Comparison of ENCODE assay signal across 11 cellular contexts in genomic region chr2:160428425-160428763, GRCh38.
A peak's percentile ranks its signal among the peaks of the same experiment; 100 is the strongest.
DNase-seq lines count a peak whose midpoint lies in the region; ATAC-seq, FAIRE-seq and TF ChIP-seq lines count a peak whose summit lies in the region.
"Had no signal": no experiment of that assay in that cellular context is flagged by ENCODE, and none has a peak within 500 bp of the region (broad histone marks: within the 10 kb centered on the region; RNA-seq: fewer than 3 reads in every experiment).

No MANE protein-coding gene starts in this region.

- peak overlapping the region; percentile 53 for H3K27ac ChIP-seq in CD4-positive, alpha-beta T cell (ENCODE audit: low read depth, low read length)
- H3K27ac ChIP-seq in colonic mucosa (peak overlapping the region; percentile 48), rectal smooth muscle tissue (ENCODE audit: low read depth, low read length) (peak overlapping the region; percentile 62)

- H3K4me1 ChIP-seq in colonic mucosa (no peaks in the 10 kb centered on the region), rectal smooth muscle tissue (ENCODE audit: control insufficient read depth, insufficient read depth, low read length) (peaks cover 15% of the 10 kb centered on the region)

- no peak for DNase-seq in CD4-positive, alpha-beta T cell
- DNase-seq in NB4 (ENCODE audit: low read depth): no peak
- no peak for DNase-seq in colonic mucosa
- no peak for DNase-seq in RCC 7860 (ENCODE audit: low spot score)
- DNase-seq in cortex of kidney (lab: John Stamatoyannopoulos, UW): no peak
- DNase-seq: stimulated activated CD4-positive, alpha-beta T cell treated with anti-CD3 and anti-CD28 coated beads, Interleukin-12 subunit alpha, Interleukin-12 subunit beta, amount 100 ng/mL, for 4 hours; trophoblast cell had no signal

- POLR2A ChIA-PET in CD4-positive, alpha-beta T cell (lab: Charles Lee): interaction anchor here (0.7 to 4.6 kb wide), 15 partner anchors 11 to 104 kb away, joined by 3 to 65 read pairs (median 5); partner anchors contain the start of gene RBMS1

- peak overlapping the region; percentile 80 for H3K4me3 Mint-ChIP-seq in CD4-positive, alpha-beta T cell

- no peak for FAIRE-seq in RCC 7860 (lab: Jason Lieb, UNC)

- peaks cover 74% of the 10 kb centered on the region for H3K4me1 Mint-ChIP-seq in CD4-positive, alpha-beta T cell (ENCODE audit: low read depth)

- no peaks in the 10 kb centered on the region for H3K27me3 ChIP-seq in CD4-positive, alpha-beta T cell (ENCODE audit: control insufficient read depth, insufficient read depth, low read length)
- H3K27me3 ChIP-seq in colonic mucosa (peaks cover 6% of the 10 kb centered on the region), rectal smooth muscle tissue (ENCODE audit: control insufficient read depth, insufficient read depth, low read length) (no peaks in the 10 kb centered on the region)

- H3K4me3 ChIP-seq in NB4 (ENCODE audit: low read depth, low read length) (peak overlapping the region; percentile 40), colonic mucosa (no peak overlapping the region), rectal smooth muscle tissue (ENCODE audit: low read length) (no peak overlapping the region)
- H3K4me3 ChIP-seq: K562 had no signal

- H3K27me3 Mint-ChIP-seq in CD4-positive, alpha-beta T cell: no peaks in the 10 kb centered on the region

- intact Hi-C loops in CD4-positive, alpha-beta T cell (cut with DNase I, micrococcal nuclease): loop anchor here in 1 of 2 experiments (1.0 to 10.0 kb wide), 5 partner anchors 10 to 64 kb away; partner anchors contain the start of gene RBMS1
- intact Hi-C loops in colonic mucosa (cut with DNase I): no loop called here

- peaks cover 4% of the 10 kb centered on the region for H3K9me3 ChIP-seq in CD4-positive, alpha-beta T cell (ENCODE audit: control insufficient read depth, low read length)
- H3K9me3 ChIP-seq in colonic mucosa: no peaks in the 10 kb centered on the region

- no peak for ATAC-seq in CD4-positive, alpha-beta T cell (ENCODE audit: poor library complexity)
- no peak for ATAC-seq in GM18907 (IDR thresholded peaks at IDR 0.05; ENCODE audit: unreplicated experiment)
- no peak for ATAC-seq in GM18505 (IDR thresholded peaks at IDR 0.05; ENCODE audit: unreplicated experiment)
- ATAC-seq: K562 had no signal

- no peak for TF ChIP-seq CTCF in CD4-positive, alpha-beta T cell (IDR thresholded peaks at IDR 0.05)
- TF ChIP-seq CTCF in NB4 (IDR thresholded peaks at IDR 0.05; ENCODE audit: low read depth, low read length) (no peak), colonic mucosa (IDR thresholded peaks at IDR 0.05) (no peak)

- no peaks in the 10 kb centered on the region for H3K9me3 Mint-ChIP-seq in CD4-positive, alpha-beta T cell

- CTCF ChIA-PET in CD4-positive, alpha-beta T cell (lab: Charles Lee): interaction anchor here (0.9 to 3.5 kb wide), 10 partner anchors 8 to 105 kb away, joined by 3 to 13 read pairs (median 3); no protein-coding TSS in a partner anchor

- TF ChIP-seq POLR2A in NB4 (IDR thresholded peaks at IDR 0.05; ENCODE audit: extremely low read depth, insufficient read length) (no peak), GM18505 (IDR thresholded peaks at IDR 0.05; ENCODE audit: borderline replicate concordance, extremely low read depth, insufficient read depth, insufficient read length) (no peak)

- H3K27ac Mint-ChIP-seq in CD4-positive, alpha-beta T cell: peak overlapping the region; percentile 88

- H3K36me3 ChIP-seq in colonic mucosa (no peaks in the 10 kb centered on the region), rectal smooth muscle tissue (ENCODE audit: control insufficient read depth, insufficient read depth, low read length) (no peaks in the 10 kb centered on the region)

- H3K36me3 Mint-ChIP-seq in CD4-positive, alpha-beta T cell (ENCODE audit: low read depth): peaks cover 39% of the 10 kb centered on the region

- H3K9ac ChIP-seq in colonic mucosa (ENCODE audit: low read depth in 2 of 2, low read length in 2 of 2) (no peak overlapping the region), rectal smooth muscle tissue (ENCODE audit: low read length) (no peak overlapping the region)
